40 cellular contexts compared by ENCODE assay signal in genomic region chr4:129901205-129901604, GRCh38.
"Had no signal": no experiment of that assay in that cellular context is flagged by ENCODE, and none has a peak within 500 bp of the region (broad histone marks: within the 10 kb centered on the region; RNA-seq: fewer than 3 reads in every experiment).

No MANE protein-coding gene starts in this region.

- DNase-seq: activated effector memory CD4-positive, alpha-beta T cell treated with anti-CD3 and anti-CD28 coated beads, Interleukin-2, amount 50 U/mL, for 16 hours; activated effector memory CD4-positive, alpha-beta T cell treated with Interleukin-2 at 50 U/mL for 16 hours; activated gamma-delta T cell; activated gamma-delta T cell treated with Interleukin-2 at 50 U/mL for 16 hours; activated naive CD4-positive, alpha-beta T cell; activated naive CD4-positive, alpha-beta T cell treated with anti-CD3 and anti-CD28 coated beads for 36 hours; activated naive CD4-positive, alpha-beta T cell treated with anti-CD3 and anti-CD28 coated beads, Interleukin-2, amount 10 ng/mL, durations not matched to agents 7 days and 5 days; activated naive CD4-positive, alpha-beta T cell treated with anti-CD3 and anti-CD28 coated beads, Interleukin-2, amount 50 U/mL, for 16 hours; activated naive CD4-positive, alpha-beta T cell treated with Interleukin-2 at 50 U/mL for 16 hours; activated naive CD8-positive, alpha-beta T cell treated with anti-CD3 and anti-CD28 coated beads for 36 hours; activated naive CD8-positive, alpha-beta T cell treated with anti-CD3 and anti-CD28 coated beads, Interleukin-2, amount 10 ng/mL, durations not matched to agents 7 days and 5 days; activated naive CD8-positive, alpha-beta T cell treated with anti-CD3 and anti-CD28 coated beads, Interleukin-2, amount 50 U/mL, for 24 hours; activated T-cell treated with anti-CD3 and anti-CD28 coated beads, Interleukin-2, amount 50 U/mL, for 1 hour; activated T-cell treated with anti-CD3 and anti-CD28 coated beads, Interleukin-2, amount 50 U/mL, for 24 hours; activated T-cell treated with anti-CD3 and anti-CD28 coated beads, Interleukin-2, amount 50 U/mL, for 4 hours; activated T-cell treated with anti-CD3 and anti-CD28 coated beads, Interleukin-2, amount 50 U/mL, for 48 hours; activated T-cell treated with anti-CD3 and anti-CD28 coated beads, Interleukin-2, amount 50 U/mL, for 72 hours; adrenal gland; amniotic stem cell; amygdala; anterior cingulate cortex; aorta; body of pancreas; brain microvascular endothelial cell; caudate nucleus; central memory CD4-positive, alpha-beta T cell; cerebellar nuclear complex had no signal

- H3K4me1 Mint-ChIP-seq: activated naive CD4-positive, alpha-beta T cell treated with anti-CD3 and anti-CD28 coated beads, Interleukin-2, amount 10 ng/mL, durations not matched to agents 7 days and 5 days; activated naive CD4-positive, alpha-beta T cell treated with anti-CD3 and anti-CD28 coated beads, Interleukin-2, amount 50 U/mL, for 24 hours; activated naive CD8-positive, alpha-beta T cell treated with anti-CD3 and anti-CD28 coated beads for 36 hours; activated naive CD8-positive, alpha-beta T cell treated with anti-CD3 and anti-CD28 coated beads, Interleukin-2, amount 10 ng/mL, durations not matched to agents 7 days and 5 days; activated naive CD8-positive, alpha-beta T cell treated with anti-CD3 and anti-CD28 coated beads, Interleukin-2, amount 50 U/mL, for 24 hours; activated T-helper 17 cell treated with anti-CD3 and anti-CD28 coated beads, Interleukin-2, amount 50 U/mL, for 72 hours; brain; central memory CD8-positive, alpha-beta T cell had no signal

- H3K36me3 ChIP-seq: adrenal gland, ascending aorta, brain microvascular endothelial cell, breast epithelium, cardiac muscle cell had no signal

- H3K27me3 Mint-ChIP-seq: activated naive CD4-positive, alpha-beta T cell treated with anti-CD3 and anti-CD28 coated beads, Interleukin-2, amount 10 ng/mL, durations not matched to agents 7 days and 5 days; activated naive CD4-positive, alpha-beta T cell treated with anti-CD3 and anti-CD28 coated beads, Interleukin-2, amount 50 U/mL, for 24 hours; activated naive CD8-positive, alpha-beta T cell; activated naive CD8-positive, alpha-beta T cell treated with anti-CD3 and anti-CD28 coated beads for 36 hours; activated naive CD8-positive, alpha-beta T cell treated with anti-CD3 and anti-CD28 coated beads, Interleukin-2, amount 10 ng/mL, durations not matched to agents 7 days and 5 days; activated naive CD8-positive, alpha-beta T cell treated with anti-CD3 and anti-CD28 coated beads, Interleukin-2, amount 50 U/mL, for 24 hours; activated T-cell treated with anti-CD3 and anti-CD28 coated beads, Interleukin-2, amount 50 U/mL, for 24 hours; activated T-helper 17 cell treated with anti-CD3 and anti-CD28 coated beads, Interleukin-2, amount 50 U/mL, for 72 hours; central memory CD8-positive, alpha-beta T cell had no signal

- H3K4me3 Mint-ChIP-seq: activated naive CD4-positive, alpha-beta T cell treated with anti-CD3 and anti-CD28 coated beads for 36 hours; activated naive CD4-positive, alpha-beta T cell treated with anti-CD3 and anti-CD28 coated beads, Interleukin-2, amount 10 ng/mL, durations not matched to agents 7 days and 5 days; activated naive CD4-positive, alpha-beta T cell treated with anti-CD3 and anti-CD28 coated beads, Interleukin-2, amount 50 U/mL, for 24 hours; activated naive CD8-positive, alpha-beta T cell; activated naive CD8-positive, alpha-beta T cell treated with anti-CD3 and anti-CD28 coated beads for 36 hours; activated naive CD8-positive, alpha-beta T cell treated with anti-CD3 and anti-CD28 coated beads, Interleukin-2, amount 10 ng/mL, durations not matched to agents 7 days and 5 days; activated naive CD8-positive, alpha-beta T cell treated with anti-CD3 and anti-CD28 coated beads, Interleukin-2, amount 50 U/mL, for 24 hours; activated T-cell treated with anti-CD3 and anti-CD28 coated beads, Interleukin-2, amount 50 U/mL, for 24 hours; activated T-cell treated with anti-CD3 and anti-CD28 coated beads, Interleukin-2, amount 50 U/mL, for 4 hours; activated T-cell treated with anti-CD3 and anti-CD28 coated beads, Interleukin-2, amount 50 U/mL, for 72 hours; activated T-helper 1 cell treated with anti-CD3 and anti-CD28 coated beads, Interleukin-12 subunit alpha, Interleukin-12 subunit beta, Interleukin-2, Interleukin-4 antibody, amounts not matched to agents 30 ng/mL and 10 ng/mL and 1 ng/mL, durations not matched to agents 14 hours and 24 hours and 36 hours; activated T-helper 17 cell treated with anti-CD3 and anti-CD28 coated beads, Interleukin-2, amount 50 U/mL, for 72 hours; brain; central memory CD8-positive, alpha-beta T cell had no signal

- H3K9me3 Mint-ChIP-seq: activated naive CD4-positive, alpha-beta T cell treated with anti-CD3 and anti-CD28 coated beads, Interleukin-2, amount 50 U/mL, for 24 hours; activated naive CD8-positive, alpha-beta T cell treated with anti-CD3 and anti-CD28 coated beads, Interleukin-2, amount 10 ng/mL, durations not matched to agents 7 days and 5 days; activated naive CD8-positive, alpha-beta T cell treated with anti-CD3 and anti-CD28 coated beads, Interleukin-2, amount 50 U/mL, for 24 hours; activated T-helper 1 cell treated with anti-CD3 and anti-CD28 coated beads, Interleukin-12 subunit alpha, Interleukin-12 subunit beta, Interleukin-2, Interleukin-4 antibody, amounts not matched to agents 30 ng/mL and 10 ng/mL and 1 ng/mL, durations not matched to agents 14 hours and 24 hours and 36 hours; activated T-helper 2 cell treated with anti-CD3 and anti-CD28 coated beads, Interferon-gamma antibody, Interleukin-2, Interleukin-4, amounts not matched to agents 10 μg/mL and 5 μg/mL and 100 μg/mL, durations not matched to agents 14 hours and 24 hours and 36 hours had no signal

- H3K27me3 ChIP-seq: adrenal gland, ascending aorta, body of pancreas, brain microvascular endothelial cell, breast epithelium, cardiac muscle cell had no signal

- H3K27ac ChIP-seq: adrenal gland, ascending aorta, body of pancreas, brain microvascular endothelial cell, breast epithelium, cardiac muscle cell had no signal

- H3K4me3 ChIP-seq: adrenal gland, ascending aorta, body of pancreas, breast epithelium, cardiac muscle cell had no signal

- H3K9me3 ChIP-seq: adrenal gland, ascending aorta, body of pancreas, breast epithelium had no signal

- FAIRE-seq: astrocyte, bronchial epithelial cell had no signal

- H3K4me1 ChIP-seq: adrenal gland, ascending aorta, body of pancreas, breast epithelium had no signal

- H3K36me3 Mint-ChIP-seq: activated naive CD4-positive, alpha-beta T cell treated with anti-CD3 and anti-CD28 coated beads, Interleukin-2, amount 10 ng/mL, durations not matched to agents 7 days and 5 days; activated naive CD4-positive, alpha-beta T cell treated with anti-CD3 and anti-CD28 coated beads, Interleukin-2, amount 50 U/mL, for 24 hours; activated naive CD8-positive, alpha-beta T cell; activated naive CD8-positive, alpha-beta T cell treated with anti-CD3 and anti-CD28 coated beads for 36 hours; activated naive CD8-positive, alpha-beta T cell treated with anti-CD3 and anti-CD28 coated beads, Interleukin-2, amount 10 ng/mL, durations not matched to agents 7 days and 5 days; brain had no signal

- ATAC-seq: activated naive CD4-positive, alpha-beta T cell treated with anti-CD3 and anti-CD28 coated beads, Interleukin-2, amount 50 U/mL, for 72 hours; activated naive CD8-positive, alpha-beta T cell treated with anti-CD3 and anti-CD28 coated beads, Interleukin-2, amount 50 U/mL, for 24 hours; activated T-cell treated with anti-CD3 and anti-CD28 coated beads, Interleukin-2, amount 50 U/mL, for 4 hours; activated T-cell treated with anti-CD3 and anti-CD28 coated beads, Interleukin-2, amount 50 U/mL, for 72 hours; activated T-helper 17 cell treated with anti-CD3 and anti-CD28 coated beads, Interleukin-2, amount 50 U/mL, for 72 hours; body of pancreas had no signal

- H3K27ac Mint-ChIP-seq: activated naive CD4-positive, alpha-beta T cell treated with anti-CD3 and anti-CD28 coated beads for 36 hours; activated naive CD4-positive, alpha-beta T cell treated with anti-CD3 and anti-CD28 coated beads, Interleukin-2, amount 10 ng/mL, durations not matched to agents 7 days and 5 days; activated naive CD4-positive, alpha-beta T cell treated with anti-CD3 and anti-CD28 coated beads, Interleukin-2, amount 50 U/mL, for 24 hours; activated naive CD4-positive, alpha-beta T cell treated with anti-CD3 and anti-CD28 coated beads, Interleukin-2, amount 50 U/mL, for 72 hours; activated naive CD8-positive, alpha-beta T cell; activated naive CD8-positive, alpha-beta T cell treated with anti-CD3 and anti-CD28 coated beads for 36 hours; activated naive CD8-positive, alpha-beta T cell treated with anti-CD3 and anti-CD28 coated beads, Interleukin-2, amount 10 ng/mL, durations not matched to agents 7 days and 5 days; activated naive CD8-positive, alpha-beta T cell treated with anti-CD3 and anti-CD28 coated beads, Interleukin-2, amount 50 U/mL, for 24 hours; activated T-cell treated with anti-CD3 and anti-CD28 coated beads, Interleukin-2, amount 50 U/mL, for 24 hours; activated T-cell treated with anti-CD3 and anti-CD28 coated beads, Interleukin-2, amount 50 U/mL, for 72 hours; activated T-helper 1 cell treated with anti-CD3 and anti-CD28 coated beads, Interleukin-12 subunit alpha, Interleukin-12 subunit beta, Interleukin-2, Interleukin-4 antibody, amounts not matched to agents 30 ng/mL and 10 ng/mL and 1 ng/mL, durations not matched to agents 14 hours and 24 hours and 36 hours; activated T-helper 17 cell treated with anti-CD3 and anti-CD28 coated beads, Interleukin-2, amount 50 U/mL, for 72 hours; activated T-helper 2 cell treated with anti-CD3 and anti-CD28 coated beads, Interferon-gamma antibody, Interleukin-2, Interleukin-4, amounts not matched to agents 10 μg/mL and 5 μg/mL and 100 μg/mL, durations not matched to agents 14 hours and 24 hours and 36 hours; brain had no signal
